ENCODE assay signal across 19 cellular contexts in the genomic region with DNA sequence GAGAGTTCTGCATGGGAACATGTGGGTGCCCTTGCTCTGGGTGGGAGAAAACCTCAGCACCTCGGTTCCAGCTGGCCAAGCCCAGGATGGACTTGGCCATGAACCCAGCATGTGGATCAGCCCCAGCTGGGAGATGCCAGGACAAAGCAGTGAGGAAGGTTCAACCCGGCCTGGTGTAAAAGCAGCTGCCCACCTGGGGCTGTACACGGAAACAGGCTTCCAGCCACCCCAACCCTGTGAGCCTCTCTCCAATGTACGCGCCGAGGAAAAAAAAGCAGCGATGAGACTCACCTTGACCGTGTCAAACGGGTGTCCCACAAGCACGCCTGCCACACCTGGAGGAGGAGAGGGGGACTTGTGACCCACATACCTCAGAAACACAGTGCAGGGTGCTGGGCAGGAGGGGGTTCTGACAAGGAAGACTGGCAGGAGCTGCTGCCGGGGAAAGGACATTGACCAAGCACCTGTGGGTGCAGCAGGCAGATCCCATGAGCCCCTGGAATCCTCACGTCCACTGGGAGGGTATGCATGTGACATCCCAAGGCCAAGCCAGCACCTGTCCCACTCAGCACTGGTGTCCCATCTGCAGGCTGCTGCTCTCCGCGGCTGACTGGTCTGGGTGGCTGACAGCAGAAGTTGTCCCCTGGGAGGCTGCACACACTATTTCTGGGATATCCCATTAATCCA. TPM values are rescaled to one million over a fixed set of nuclear protein-coding genes. Genes with fewer than 3 reads are reported as not detected.
DNase-seq lines count a peak whose midpoint lies in the region; ATAC-seq and TF ChIP-seq lines count a peak whose summit lies in the region.
"Had no signal": no experiment of that assay in that cellular context is flagged by ENCODE, and none has a peak within 500 bp of the region (broad histone marks: within the 10 kb centered on the region; RNA-seq: fewer than 3 reads in every experiment).

No MANE protein-coding gene starts in this region.

- H3K4me3 Mint-ChIP-seq in T-helper 17 cell (no peak overlapping the region), nephron (no peak overlapping the region), osteocyte (ENCODE audit: unreplicated experiment) (no peak overlapping the region)
- H3K4me3 Mint-ChIP-seq: mesothelial cell of epicardium, type B pancreatic cell had no signal

- peak overlapping the region; percentile 57 for H3K27ac ChIP-seq in subcutaneous abdominal adipose tissue (ENCODE audit: low read depth, low read length)
- H3K27ac ChIP-seq: 22Rv1, colonic mucosa, SJCRH30 had no signal

- no peaks in the 10 kb centered on the region for H3K36me3 Mint-ChIP-seq in T-helper 17 cell (ENCODE audit: low read depth)
- peaks cover 7% of the 10 kb centered on the region for H3K36me3 Mint-ChIP-seq in nephron (ENCODE audit: low read depth)
- peaks cover 11% of the 10 kb centered on the region for H3K36me3 Mint-ChIP-seq in osteocyte (ENCODE audit: unreplicated experiment)
- H3K36me3 Mint-ChIP-seq: activated naive CD4-positive, alpha-beta T cell treated with anti-CD3 and anti-CD28 coated beads, Interleukin-2, amount 50 U/mL, for 72 hours had no signal

- H3K4me1 Mint-ChIP-seq in T-helper 17 cell (no peaks in the 10 kb centered on the region), nephron (peaks cover 25% of the 10 kb centered on the region), osteocyte (ENCODE audit: unreplicated experiment) (peaks cover 23% of the 10 kb centered on the region)
- H3K4me1 Mint-ChIP-seq: mesothelial cell of epicardium had no signal

- peak overlapping the region; percentile 11 for H3K27ac Mint-ChIP-seq in T-helper 17 cell
- peak overlapping the region in 2 of 3 experiments; percentile 11 to 94 for H3K27ac Mint-ChIP-seq in nephron
- no peak overlapping the region for H3K27ac Mint-ChIP-seq in osteocyte (ENCODE audit: unreplicated experiment)
- H3K27ac Mint-ChIP-seq: activated naive CD4-positive, alpha-beta T cell treated with anti-CD3 and anti-CD28 coated beads, Interleukin-2, amount 50 U/mL, for 72 hours; mesothelial cell of epicardium; type B pancreatic cell had no signal

- H3K27me3 Mint-ChIP-seq in T-helper 17 cell, result no peaks in the 10 kb centered on the region
- H3K27me3 Mint-ChIP-seq in nephron (ENCODE audit: low read depth), result peaks cover 3% of the 10 kb centered on the region
- no peaks in the 10 kb centered on the region for H3K27me3 Mint-ChIP-seq in osteocyte (ENCODE audit: unreplicated experiment)
- H3K27me3 Mint-ChIP-seq: type B pancreatic cell had no signal

- H3K36me3 ChIP-seq in subcutaneous abdominal adipose tissue (ENCODE audit: control insufficient read depth in 5 of 5, insufficient read depth in 5 of 5, low read length in 5 of 5), result peaks cover 0 to 4% (median 0%) of the 10 kb centered on the region in 5 donors
- H3K36me3 ChIP-seq: colonic mucosa had no signal

- no peak overlapping the region for H3K4me3 ChIP-seq in subcutaneous abdominal adipose tissue (ENCODE audit: low read depth in 1 of 5, low read length in 5 of 5)
- H3K4me3 ChIP-seq: colonic mucosa, SJCRH30 had no signal

- H3K4me1 ChIP-seq in subcutaneous abdominal adipose tissue (ENCODE audit: control insufficient read depth in 5 of 5, insufficient read depth in 5 of 5, low read length in 5 of 5), result peaks cover 7 to 41% (median 32%) of the 10 kb centered on the region in 5 donors
- H3K4me1 ChIP-seq: colonic mucosa had no signal

- no peaks in the 10 kb centered on the region for H3K9me3 ChIP-seq in T-helper 17 cell (ENCODE audit: control insufficient read depth, low read length, poor library complexity, severe bottlenecking)
- no peaks in the 10 kb centered on the region for H3K9me3 ChIP-seq in subcutaneous abdominal adipose tissue (ENCODE audit: control insufficient read depth in 5 of 5, low read length in 5 of 5)
- H3K9me3 ChIP-seq: colonic mucosa, SJCRH30 had no signal

- no peaks in the 10 kb centered on the region for H3K9me3 Mint-ChIP-seq in nephron
- no peaks in the 10 kb centered on the region for H3K9me3 Mint-ChIP-seq in osteocyte (ENCODE audit: unreplicated experiment)
- H3K9me3 Mint-ChIP-seq: activated naive CD4-positive, alpha-beta T cell treated with anti-CD3 and anti-CD28 coated beads, Interleukin-2, amount 50 U/mL, for 72 hours; mesothelial cell of epicardium; type B pancreatic cell had no signal

- TF ChIP-seq CTCF in nephron (IDR thresholded peaks at IDR 0.05; ENCODE audit: unreplicated experiment in 3 of 3) (no peak), osteocyte (IDR thresholded peaks at IDR 0.05) (no peak)

- ATAC-seq in T-helper 17 cell (no peak), GM21423 (IDR thresholded peaks at IDR 0.05; ENCODE audit: unreplicated experiment) (no peak)

- no peak overlapping the region for H3K9ac ChIP-seq in subcutaneous abdominal adipose tissue (ENCODE audit: low read length in 5 of 5)

- no peaks in the 10 kb centered on the region for H3K27me3 ChIP-seq in subcutaneous abdominal adipose tissue (ENCODE audit: control insufficient read depth in 5 of 5, insufficient read depth in 4 of 5, low read length in 5 of 5)
- H3K27me3 ChIP-seq: colonic mucosa, SJCRH30 had no signal

- DNase-seq in NCI-H2171 treated with DMSO at 0.1 percent for 48 hours (lab: John Stamatoyannopoulos, UW) (peak; percentile 15), NCI-H2171 (lab: John Stamatoyannopoulos, UW) (no peak), T-helper 17 cell (no peak), DMS53 treated with DMSO at 0.1 percent for 48 hours (lab: John Stamatoyannopoulos, UW; ENCODE audit: unreplicated experiment) (no peak), osteocyte (ENCODE audit: extremely low spot score, unreplicated experiment) (no peak)
- DNase-seq: activated CD8-positive, alpha-beta memory T cell treated with anti-CD3 and anti-CD28 coated beads for 24 hours; colonic mucosa; H7; kidney glomerular epithelial cell; retina; SJCRH30 had no signal

RNA-seq across cellular contexts. Expression of gene SLC25A29, which starts 7.5 kb away (rescaled TPM):
- total RNA-seq in T-helper 17 cell, result 1 to 10 TPM; 3.7 to 5.9 TPM
- 57.0 and 58.8 TPM in 2 replicates for total RNA-seq in osteocyte

RNA-seq across cellular contexts. Expression of gene SLC25A47, which starts 24.4 kb away (rescaled TPM):
- not detected for total RNA-seq in T-helper 17 cell
- total RNA-seq in osteocyte, result not detected in 2 replicates
- total RNA-seq: colonic mucosa; mesothelial cell of epicardium; SJCRH30; T-helper 2 cell treated with Interferon-gamma antibody and Interleukin-4, amounts not matched to agents 100 ng/mL and 5 ng/mL, for 36 hours had no signal

RNA-seq across cellular contexts. Expression of gene YY1, which starts 59.8 kb away (rescaled TPM):
- total RNA-seq in T-helper 17 cell, result 10 to 100 TPM; 75.5 to 77.9 TPM
- 70.0 and 77.2 TPM in 2 replicates for total RNA-seq in osteocyte
